8 cellular contexts compared by ENCODE assay signal in genomic region chr7:91034459-91035368, GRCh38.
DNase-seq lines count a peak whose midpoint lies in the region; ATAC-seq and TF ChIP-seq lines count a peak whose summit lies in the region.

No MANE protein-coding gene starts in this region.

- no peaks in the 10 kb centered on the region for H3K9me1 ChIP-seq in IMR-90 (ENCODE audit: insufficient read depth, low read length)

- no peak overlapping the region for H2AFZ ChIP-seq in IMR-90 (replicated peaks; ENCODE audit: low read length, poor library complexity)

- H3K27ac ChIP-seq in IMR-90 (ENCODE audit: insufficient read depth, low read length) (no peak overlapping the region), colonic mucosa (no peak overlapping the region)
- no peak overlapping the region for H3K27ac ChIP-seq in CD4-positive, alpha-beta memory T cell (ENCODE audit: low read depth, low read length)

- intact Hi-C loops in IMR-90 (cut with micrococcal nuclease), result loop anchor here (1.0 to 5.0 kb wide), 6 partner anchors 327 to 579 kb away; partner anchors contain the start of gene CDK14
- intact Hi-C loops in colonic mucosa (cut with DNase I), result loop anchor here (5.0 kb wide), 2 partner anchors 327 to 577 kb away; no protein-coding TSS in a partner anchor
- intact Hi-C loops in CD4-positive, alpha-beta memory T cell (cut with micrococcal nuclease), result loop anchor here (10.0 kb wide), 1 partner anchor 580 kb away; no protein-coding TSS in a partner anchor

- peaks cover 3% of the 10 kb centered on the region; the same call in 1 of the 2 replicates for H3K4me1 ChIP-seq in IMR-90 (ENCODE audit: control insufficient read depth, insufficient read depth, low read length)
- no peaks in the 10 kb centered on the region for H3K4me1 ChIP-seq in colonic mucosa
- H3K4me1 ChIP-seq in CD4-positive, alpha-beta memory T cell (ENCODE audit: insufficient read depth, low read length), result no peaks in the 10 kb centered on the region

- no peaks in the 10 kb centered on the region for H3K27me3 Mint-ChIP-seq in memory B cell
- H3K27me3 Mint-ChIP-seq in CD4-positive, alpha-beta memory T cell, result peaks cover 0 to 1% of the 10 kb centered on the region in 2 donors

- H3K4me3 ChIP-seq in IMR-90 (ENCODE audit: insufficient read depth, low read depth, low read length) (no peak overlapping the region), colonic mucosa (no peak overlapping the region)
- no peak overlapping the region for H3K4me3 ChIP-seq in CD4-positive, alpha-beta memory T cell (ENCODE audit: low read length in 2 of 2)

- peaks cover 23% of the 10 kb centered on the region for H3K4me1 Mint-ChIP-seq in memory B cell
- H3K4me1 Mint-ChIP-seq in CD4-positive, alpha-beta memory T cell, result no peaks in the 10 kb centered on the region

- H4K5ac ChIP-seq in IMR-90 (ENCODE audit: low read depth, low read length), result no peak overlapping the region

- H3K36me3 ChIP-seq in IMR-90 (ENCODE audit: control insufficient read depth, insufficient read depth, low read length) (peaks cover 1% of the 10 kb centered on the region; the same call in 1 of the 2 replicates), colonic mucosa (no peaks in the 10 kb centered on the region)
- no peaks in the 10 kb centered on the region for H3K36me3 ChIP-seq in CD4-positive, alpha-beta memory T cell (ENCODE audit: insufficient read depth, low read length)

- H2BK20ac ChIP-seq in IMR-90 (ENCODE audit: low read depth, low read length), result no peak overlapping the region

- no peak overlapping the region for H3K4ac ChIP-seq in IMR-90 (ENCODE audit: low read depth, low read length)

- in situ Hi-C loops in IMR-90 (cut with MboI; ENCODE audit: low sequenced_read_pairs), result no loop called here

- WGBS in IMR-90 (ENCODE audit: extremely low coverage in 2 of 2, insufficient read length in 1 of 2), 2 experiments, result no CpG with 5 or more reads among the region's 1 CpG

- TF ChIP-seq RAD21 in IMR-90 (IDR thresholded peaks at IDR 0.05; ENCODE audit: low read length), result peak; percentile 82

- peaks cover 31% of the 10 kb centered on the region for H3K36me3 Mint-ChIP-seq in memory B cell
- H3K36me3 Mint-ChIP-seq in CD4-positive, alpha-beta memory T cell, result no peaks in the 10 kb centered on the region

- H3K18ac ChIP-seq in IMR-90 (ENCODE audit: low read depth, low read length), result no peak overlapping the region

- no peaks in the 10 kb centered on the region for H3K27me3 ChIP-seq in IMR-90 (ENCODE audit: control insufficient read depth, insufficient read depth, low read length)
- no peaks in the 10 kb centered on the region for H3K27me3 ChIP-seq in colonic mucosa
- H3K27me3 ChIP-seq in CD4-positive, alpha-beta memory T cell (ENCODE audit: insufficient read depth, low read length), result no peaks in the 10 kb centered on the region

- H2BK5ac ChIP-seq in IMR-90 (ENCODE audit: low read depth, low read length, poor library complexity, severe bottlenecking), result no peak overlapping the region

- no peaks in the 10 kb centered on the region for H3K79me1 ChIP-seq in IMR-90 (ENCODE audit: low read depth in 1 of 2, low read length in 2 of 2)

- H4K91ac ChIP-seq in IMR-90 (ENCODE audit: insufficient read depth, low read depth, low read length), result no peak overlapping the region

- DNase-seq in stimulated activated CD4-positive, alpha-beta T cell treated with anti-CD3 and anti-CD28 coated beads, Interleukin-15, amount 100 ng/mL, for 24 hours, result peak; percentile 29
- no peak for DNase-seq in stimulated activated CD4-positive, alpha-beta T cell treated with anti-CD3 and anti-CD28 coated beads, Interleukin-4, amount 100 ng/mL, for 1 hour
- peak; percentile 63 for DNase-seq in IMR-90
- DNase-seq in NOMO-1 treated with dmso at 0.1 percent for 144 hours (lab: John Stamatoyannopoulos, UW; ENCODE audit: unreplicated experiment), result peak; percentile 34
- DNase-seq in colonic mucosa, result peak; percentile 62
- DNase-seq in memory B cell (ENCODE audit: low spot score in 2 of 2), result peak; percentile 25 to 31
- DNase-seq in CD4-positive, alpha-beta memory T cell, result no peak
- DNase-seq in GF-D8 (lab: John Stamatoyannopoulos, UW), result no peak

- no peak overlapping the region for H3K4me3 Mint-ChIP-seq in memory B cell
- no peak overlapping the region for H3K4me3 Mint-ChIP-seq in CD4-positive, alpha-beta memory T cell

- CTCF ChIA-PET in IMR-90 (lab: Yijun Ruan, JAX), result interaction anchor here (0.6 to 1.7 kb wide), 14 partner anchors 10 to 749 kb away, joined by 3 to 13 read pairs (median 3); no protein-coding TSS in a partner anchor
- CTCF ChIA-PET in CD4-positive, alpha-beta memory T cell (lab: Charles Lee; ENCODE audit: partially characterized antibody), result interaction anchor here (1.8 kb wide), 1 partner anchor 580 kb away, joined by 4 read pairs; no protein-coding TSS in a partner anchor

- H3K4me2 ChIP-seq in IMR-90 (ENCODE audit: low read depth, low read length), result no peak overlapping the region

- ATAC-seq in IMR-90 (ENCODE audit: low read depth) (peak; percentile 78), memory B cell (ENCODE audit: low read depth) (peak; percentile 42)

- no peak for TF ChIP-seq POLR2A in IMR-90 (IDR thresholded peaks at IDR 0.05; ENCODE audit: low read depth, low read length)

- dilution Hi-C loops in IMR-90 (cut with HindIII; ENCODE audit: low sequenced_read_pairs, unreplicated experiment), result no loop called here

- POLR2A ChIA-PET in IMR-90 (lab: Charles Lee; ENCODE audit: unreplicated experiment), result no interaction called here
- POLR2A ChIA-PET in CD4-positive, alpha-beta memory T cell (lab: Charles Lee; ENCODE audit: partially characterized antibody), result no interaction called here

- no peaks in the 10 kb centered on the region for H4K20me1 ChIP-seq in IMR-90 (ENCODE audit: insufficient read depth, low read length)

- no peak overlapping the region for H3K14ac ChIP-seq in IMR-90 (replicated peaks; ENCODE audit: low read depth, low read length)

- H3K9me3 ChIP-seq in IMR-90 (ENCODE audit: control insufficient read depth, insufficient read depth, low read length) (no peaks in the 10 kb centered on the region), colonic mucosa (no peaks in the 10 kb centered on the region)
- no peaks in the 10 kb centered on the region for H3K9me3 ChIP-seq in CD4-positive, alpha-beta memory T cell (ENCODE audit: control insufficient read depth in 1 of 2, low read length in 2 of 2)

- no peaks in the 10 kb centered on the region for H3K9me3 Mint-ChIP-seq in memory B cell
- no peaks in the 10 kb centered on the region for H3K9me3 Mint-ChIP-seq in CD4-positive, alpha-beta memory T cell

- H3K9ac ChIP-seq in IMR-90 (ENCODE audit: low read depth, low read length) (no peak overlapping the region), colonic mucosa (ENCODE audit: low read depth in 2 of 2, low read length in 2 of 2) (no peak overlapping the region)

- no peak overlapping the region for H2BK120ac ChIP-seq in IMR-90 (ENCODE audit: low read depth, low read length)

- H3K27ac Mint-ChIP-seq in memory B cell, result peak overlapping the region; percentile 60
- no peak overlapping the region for H3K27ac Mint-ChIP-seq in CD4-positive, alpha-beta memory T cell

- no peak overlapping the region for H3K56ac ChIP-seq in IMR-90 (ENCODE audit: extremely low read depth, insufficient read depth, low read length)

- BruUV-seq in IMR-90 (replicated peaks; lab: Mats Ljungman, UMichigan), result no TSS peak

- peak; percentile 74 for TF ChIP-seq CTCF in IMR-90 (conservative IDR thresholded peaks at IDR 0.05; ENCODE audit: low read depth, low read length)
- TF ChIP-seq CTCF in colonic mucosa (IDR thresholded peaks at IDR 0.05), result peak; percentile 46

- no peak overlapping the region for H2BK15ac ChIP-seq in IMR-90 (ENCODE audit: low read depth, low read length)

- H3K23ac ChIP-seq in IMR-90 (ENCODE audit: low read depth, low read length), result no peak overlapping the region

- H2AK9ac ChIP-seq in IMR-90 (replicated peaks; ENCODE audit: low read depth, low read length, poor library complexity), result no peak overlapping the region

- H4K8ac ChIP-seq in IMR-90 (ENCODE audit: low read depth in 2 of 2, low read length in 2 of 2), result no peak overlapping the region

- H2AK5ac ChIP-seq in IMR-90 (ENCODE audit: low read depth, low read length), result no peak overlapping the region

TF ChIP-seq in IMR-90, 13 proteins besides CTCF, POLR2A, EP300 and RAD21:
- TF ChIP-seq SMC3 (IDR thresholded peaks at IDR 0.05; ENCODE audit: low read depth, low read length) (peak; percentile 81), MXI1 (IDR thresholded peaks at IDR 0.05; ENCODE audit: borderline replicate concordance, low read depth, low read length) (no peak), NFE2L2 (IDR thresholded peaks at IDR 0.05; ENCODE audit: low read depth, low read length) (no peak), RFX5 (IDR thresholded peaks at IDR 0.05; ENCODE audit: low read depth, low read length) (no peak)
TF ChIP-seq in IMR-90: peak in this region for 1.

Comparison
In these comparisons a context has a peak if more than half of its experiments do, and no peak if none do; other contexts are left out.
1. DNase-seq: peak in stimulated activated CD4-positive, alpha-beta T cell treated with anti-CD3 and anti-CD28 coated beads, Interleukin-15, amount 100 ng/mL, for 24 hours (single experiment), IMR-90 (single experiment), NOMO-1 treated with dmso at 0.1 percent for 144 hours (single experiment), colonic mucosa (single experiment) and memory B cell (2 of 2); none in stimulated activated CD4-positive, alpha-beta T cell treated with anti-CD3 and anti-CD28 coated beads, Interleukin-4, amount 100 ng/mL, for 1 hour (single experiment), CD4-positive, alpha-beta memory T cell (0 of 5) and GF-D8 (single experiment).